ENCODE assay signal across 31 cellular contexts in the genomic region with DNA sequence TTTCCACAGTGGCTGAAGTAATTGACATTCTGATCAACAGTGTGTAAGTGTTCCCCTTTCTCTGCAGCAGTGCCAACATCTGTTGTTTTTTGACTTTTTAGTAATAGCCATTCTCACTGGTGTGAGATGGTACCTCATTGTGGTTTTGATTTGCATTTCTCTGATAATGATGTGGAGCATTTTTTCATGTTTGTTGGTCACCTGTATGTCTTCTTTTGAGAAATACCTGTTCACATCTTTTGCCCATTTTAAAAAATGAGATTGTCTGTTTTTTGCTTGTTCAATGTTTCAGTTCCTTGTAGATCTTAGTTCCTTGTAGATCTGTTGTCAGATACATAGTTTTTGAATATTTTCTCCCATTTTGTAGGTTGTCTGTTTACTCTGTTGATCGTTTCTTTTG.
"Had no signal": no experiment of that assay in that cellular context is flagged by ENCODE, and none has a peak within 500 bp of the region (broad histone marks: within the 10 kb centered on the region; RNA-seq: fewer than 3 reads in every experiment).

No MANE protein-coding gene starts in this region.

- H3K4me3 ChIP-seq: adrenal gland, ascending aorta, body of pancreas, breast epithelium, cardiac muscle cell had no signal

- ATAC-seq: activated naive CD4-positive, alpha-beta T cell treated with anti-CD3 and anti-CD28 coated beads, Interleukin-2, amount 50 U/mL, for 72 hours; activated naive CD8-positive, alpha-beta T cell treated with anti-CD3 and anti-CD28 coated beads, Interleukin-2, amount 50 U/mL, for 24 hours; activated T-cell treated with anti-CD3 and anti-CD28 coated beads, Interleukin-2, amount 50 U/mL, for 4 hours; activated T-cell treated with anti-CD3 and anti-CD28 coated beads, Interleukin-2, amount 50 U/mL, for 72 hours; activated T-helper 17 cell treated with anti-CD3 and anti-CD28 coated beads, Interleukin-2, amount 50 U/mL, for 72 hours; body of pancreas had no signal

- H3K36me3 ChIP-seq: adrenal gland, ascending aorta, brain microvascular endothelial cell, breast epithelium, cardiac muscle cell had no signal

- H3K9me3 ChIP-seq: adrenal gland, ascending aorta, body of pancreas, breast epithelium had no signal

- H3K27me3 ChIP-seq: adrenal gland, ascending aorta, body of pancreas had no signal

- DNase-seq: activated effector memory CD4-positive, alpha-beta T cell treated with Interleukin-2 at 50 U/mL for 16 hours; activated gamma-delta T cell; activated gamma-delta T cell treated with Interleukin-2 at 50 U/mL for 16 hours; activated naive CD4-positive, alpha-beta T cell; activated naive CD4-positive, alpha-beta T cell treated with anti-CD3 and anti-CD28 coated beads for 36 hours; activated naive CD4-positive, alpha-beta T cell treated with anti-CD3 and anti-CD28 coated beads, Interleukin-2, amount 10 ng/mL, durations not matched to agents 7 days and 5 days; activated naive CD4-positive, alpha-beta T cell treated with anti-CD3 and anti-CD28 coated beads, Interleukin-2, amount 50 U/mL, for 16 hours; activated naive CD4-positive, alpha-beta T cell treated with Interleukin-2 at 50 U/mL for 16 hours; activated naive CD8-positive, alpha-beta T cell treated with anti-CD3 and anti-CD28 coated beads for 36 hours; activated naive CD8-positive, alpha-beta T cell treated with anti-CD3 and anti-CD28 coated beads, Interleukin-2, amount 10 ng/mL, durations not matched to agents 7 days and 5 days; activated naive CD8-positive, alpha-beta T cell treated with anti-CD3 and anti-CD28 coated beads, Interleukin-2, amount 50 U/mL, for 24 hours; activated T-cell treated with anti-CD3 and anti-CD28 coated beads, Interleukin-2, amount 50 U/mL, for 4 hours; activated T-cell treated with anti-CD3 and anti-CD28 coated beads, Interleukin-2, amount 50 U/mL, for 48 hours; activated T-cell treated with anti-CD3 and anti-CD28 coated beads, Interleukin-2, amount 50 U/mL, for 72 hours; amniotic stem cell; amygdala; anterior cingulate cortex; aorta; body of pancreas; brain microvascular endothelial cell; caudate nucleus; central memory CD4-positive, alpha-beta T cell; cerebellar nuclear complex had no signal

- FAIRE-seq: astrocyte, bronchial epithelial cell had no signal

- H3K27ac ChIP-seq: adrenal gland, ascending aorta, body of pancreas, brain microvascular endothelial cell, breast epithelium, cardiac muscle cell had no signal

- H3K4me1 ChIP-seq: adrenal gland, body of pancreas, breast epithelium had no signal
